In genomic region chr6:36222924-36223323, GRCh38 we compare ENCODE assay signal across 29 cellular contexts. TPM values are rescaled to one million over a fixed set of nuclear protein-coding genes. Genes with fewer than 3 reads are reported as not detected.
"Had no signal": no experiment of that assay in that cellular context is flagged by ENCODE, and none has a peak within 500 bp of the region (broad histone marks: within the 10 kb centered on the region; RNA-seq: fewer than 3 reads in every experiment).

No MANE protein-coding gene starts in this region.

- ATAC-seq: heart right ventricle; left ventricle myocardium superior; lower lobe of right lung; naive thymus-derived CD8-positive, alpha-beta T cell; sciatic nerve; stimulated activated naive B cell treated with anti-CD40 and anti-IgM and Interleukin-4, amounts not matched to agents 10 μg/mL and 1 μg/mL and 100 μg/mL, for 72 hours; stimulated activated naive CD8-positive, alpha-beta T cell treated with anti-CD3 and anti-CD28 coated beads, Interleukin-15, amount 100 ng/mL, for 72 hours had no signal

- DNase-seq: dermis blood vessel endothelial cell; effector memory CD4-positive, alpha-beta T cell; erythroblast; esophagus squamous epithelium; foreskin melanocyte; glutamatergic neuron; heart right ventricle; hippocampal formation; immature natural killer cell; islet precursor cell; kidney glomerular epithelial cell; left ventricle myocardium superior; lower lobe of right lung; naive thymus-derived CD8-positive, alpha-beta T cell; nephron progenitor cell; nucleus accumbens; spleen; stimulated activated CD4-positive, alpha-beta T cell treated with anti-CD3 and anti-CD28 coated beads, Interleukin-2, amount 100 ng/mL, for 48 hours; stimulated activated naive B cell treated with anti-CD40 and anti-IgM and Interleukin-4, amounts not matched to agents 10 μg/mL and 1 μg/mL and 100 μg/mL, for 72 hours; stimulated activated naive CD8-positive, alpha-beta T cell treated with anti-CD3 and anti-CD28 coated beads, Interleukin-15, amount 100 ng/mL, for 72 hours had no signal

- H3K27me3 ChIP-seq: esophagus squamous epithelium, heart right ventricle, right atrium auricular region, spleen, suprapubic skin, vagina had no signal

- H3K4me1 ChIP-seq: prostate gland had no signal

- H3K9me3 ChIP-seq: esophagus squamous epithelium, heart right ventricle, lower lobe of right lung, prostate gland, right atrium auricular region, spleen, suprapubic skin, vagina had no signal

- H3K4me3 ChIP-seq: esophagus squamous epithelium, heart right ventricle, lower lobe of right lung, prostate gland, right atrium auricular region, spleen, suprapubic skin, vagina had no signal

- H3K27ac ChIP-seq: esophagus squamous epithelium, heart right ventricle, lower lobe of right lung, prostate gland, right atrium auricular region, spleen, suprapubic skin, vagina had no signal

- FAIRE-seq: colon had no signal

RNA-seq across cellular contexts. Expression of gene PNPLA1, which starts 46.9 kb away (rescaled TPM):
- total RNA-seq: cerebellum; dermis blood vessel endothelial cell; left ventricle myocardium superior; naive thymus-derived CD8-positive, alpha-beta T cell; osteocyte; skeletal muscle tissue; vagina had no signal
- polyA plus RNA-seq: heart right ventricle; immature natural killer cell; naive thymus-derived CD8-positive, alpha-beta T cell had no signal
